Comparison of ENCODE assay signal across 1 cellular context in the genomic region with DNA sequence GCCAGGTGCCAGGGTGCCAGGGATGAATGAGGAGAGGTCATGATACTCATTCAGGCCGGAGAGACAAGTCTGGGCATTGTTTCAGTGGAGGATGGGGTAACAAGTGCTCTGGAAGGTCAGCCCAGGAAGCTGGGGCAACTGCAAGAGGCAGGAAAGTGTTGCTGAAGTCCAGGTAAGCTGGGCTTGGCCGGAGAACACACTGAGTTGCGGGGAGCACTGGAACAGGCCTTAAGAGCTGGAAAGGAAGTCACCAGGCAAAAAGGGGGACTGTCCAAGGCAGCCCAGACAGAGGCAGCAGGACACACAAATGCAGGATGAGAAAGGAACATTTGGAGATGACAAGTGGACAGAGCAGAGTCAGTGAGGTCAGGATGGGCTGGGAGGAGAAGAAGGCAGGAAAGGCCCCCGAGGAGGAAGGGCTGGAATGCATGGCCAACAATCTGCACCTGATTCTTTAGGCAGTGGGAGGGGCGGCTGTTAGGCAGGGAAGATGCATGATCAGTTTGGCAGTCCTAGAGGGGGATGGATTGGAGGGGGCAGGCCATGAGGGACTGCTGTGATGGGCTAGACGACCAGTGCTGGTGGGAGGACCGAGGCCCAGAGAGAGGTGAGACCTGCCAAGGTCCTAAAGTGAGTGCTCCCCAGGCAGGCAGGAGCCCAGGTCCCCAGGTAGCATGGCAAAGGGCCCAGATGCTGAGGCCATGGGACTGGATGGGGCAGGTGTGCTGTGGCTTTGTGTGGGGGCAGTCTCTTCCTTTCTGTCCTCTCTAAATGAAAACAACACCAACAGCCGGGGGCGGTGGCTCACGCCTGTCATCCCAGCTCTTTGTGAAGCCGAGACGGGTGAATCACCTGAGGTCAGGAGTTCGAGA.
TF ChIP-seq lines count a peak whose summit lies in the region.

No MANE protein-coding gene starts in this region.

TF ChIP-seq in GM12878, 131 proteins besides CTCF, POLR2A, EP300 and RAD21:
- TF ChIP-seq BHLHE40 (IDR thresholded peaks at IDR 0.05; ENCODE audit: borderline replicate concordance in 1 of 2, low read depth in 2 of 2, low read length in 1 of 2) (peak in 1 of 2 experiments; percentile 19; a peak in 1 of 4 replicates), PML (IDR thresholded peaks at IDR 0.05; ENCODE audit: low read length) (no peak), NFXL1 (IDR thresholded peaks at IDR 0.05; ENCODE audit: borderline replicate concordance) (0 out of 2 replicates have a peak, but pooled peaks have one; percentile 70), TCF12 (IDR thresholded peaks at IDR 0.05; ENCODE audit: low read depth, low read length) (peak; percentile 58; the same call in 1 of the 2 replicates), SREBF1 (IDR thresholded peaks at IDR 0.05; ENCODE audit: low read length) (no peak)
